Comparison of ENCODE assay signal across 10 cellular contexts in genomic region chr7:77329466-77330168, GRCh38.
A peak's percentile ranks its signal among the peaks of the same experiment; 100 is the strongest.
DNase-seq lines count a peak whose midpoint lies in the region; ATAC-seq lines count a peak whose summit lies in the region.
"Had no signal": no experiment of that assay in that cellular context is flagged by ENCODE, and none has a peak within 500 bp of the region (broad histone marks: within the 10 kb centered on the region; RNA-seq: fewer than 3 reads in every experiment).

No MANE protein-coding gene starts in this region.

- H3K4me3 Mint-ChIP-seq in activated naive CD8-positive, alpha-beta T cell treated with anti-CD3 and anti-CD28 coated beads, Interleukin-2, amount 10 ng/mL, durations not matched to agents 7 days and 5 days = peak overlapping the region; percentile 48
- peak overlapping the region; percentile 73 to 79 for H3K4me3 Mint-ChIP-seq in stimulated activated naive CD8-positive, alpha-beta T cell treated with anti-CD3 and anti-CD28 coated beads, Interleukin-15, amount 100 ng/mL, for 72 hours

- H3K36me3 Mint-ChIP-seq in activated naive CD8-positive, alpha-beta T cell treated with anti-CD3 and anti-CD28 coated beads, Interleukin-2, amount 10 ng/mL, durations not matched to agents 7 days and 5 days = no peaks in the 10 kb centered on the region

- ATAC-seq in GM19351 (IDR thresholded peaks at IDR 0.05; ENCODE audit: unreplicated experiment) (peak; percentile 19), HG02885 (IDR thresholded peaks at IDR 0.05; ENCODE audit: poor library complexity, unreplicated experiment) (peak; percentile 3), GM18519 (IDR thresholded peaks at IDR 0.05; ENCODE audit: low FRiP score, unreplicated experiment) (no peak)
- no peak for ATAC-seq in activated naive CD8-positive, alpha-beta T cell treated with anti-CD3 and anti-CD28 coated beads, Interleukin-2, amount 10 ng/mL, durations not matched to agents 7 days and 5 days (ENCODE audit: low read depth)
- peak; percentile 75 for ATAC-seq in stimulated activated naive CD8-positive, alpha-beta T cell treated with anti-CD3 and anti-CD28 coated beads, Interleukin-15, amount 100 ng/mL, for 72 hours

- H3K27me3 Mint-ChIP-seq in activated naive CD8-positive, alpha-beta T cell treated with anti-CD3 and anti-CD28 coated beads, Interleukin-2, amount 10 ng/mL, durations not matched to agents 7 days and 5 days = no peaks in the 10 kb centered on the region
- H3K27me3 Mint-ChIP-seq in stimulated activated naive CD8-positive, alpha-beta T cell treated with anti-CD3 and anti-CD28 coated beads, Interleukin-15, amount 100 ng/mL, for 72 hours = no peaks in the 10 kb centered on the region

- H3K9me3 Mint-ChIP-seq in activated naive CD8-positive, alpha-beta T cell treated with anti-CD3 and anti-CD28 coated beads, Interleukin-2, amount 10 ng/mL, durations not matched to agents 7 days and 5 days = no peaks in the 10 kb centered on the region
- no peaks in the 10 kb centered on the region for H3K9me3 Mint-ChIP-seq in stimulated activated naive CD8-positive, alpha-beta T cell treated with anti-CD3 and anti-CD28 coated beads, Interleukin-15, amount 100 ng/mL, for 72 hours

- peak overlapping the region; percentile 39 for H3K27ac Mint-ChIP-seq in activated naive CD8-positive, alpha-beta T cell treated with anti-CD3 and anti-CD28 coated beads, Interleukin-2, amount 10 ng/mL, durations not matched to agents 7 days and 5 days
- H3K27ac Mint-ChIP-seq in stimulated activated naive CD8-positive, alpha-beta T cell treated with anti-CD3 and anti-CD28 coated beads, Interleukin-15, amount 100 ng/mL, for 72 hours = peak overlapping the region; percentile 60 to 83

- DNase-seq in activated naive CD8-positive, alpha-beta T cell treated with anti-CD3 and anti-CD28 coated beads, Interleukin-2, amount 10 ng/mL, durations not matched to agents 7 days and 5 days = no peak
- DNase-seq in stimulated activated naive CD8-positive, alpha-beta T cell treated with anti-CD3 and anti-CD28 coated beads, Interleukin-15, amount 100 ng/mL, for 72 hours = no peak
- DNase-seq in stimulated activated naive CD4-positive, alpha-beta T cell (lab: John Stamatoyannopoulos, UW) = no peak
- no peak for DNase-seq in activated CD4-positive, alpha-beta T cell treated with anti-CD3 and anti-CD28 coated beads for 4 hours
- DNase-seq: amygdala, mesendoderm, NCI-H2227 treated with DMSO at 0.1 percent for 48 hours had no signal

- POLR2A ChIA-PET in activated naive CD8-positive, alpha-beta T cell treated with anti-CD3 and anti-CD28 coated beads, Interleukin-2, amount 10 ng/mL, durations not matched to agents 7 days and 5 days (lab: Charles Lee) = interaction anchor here (1.5 kb wide), 1 partner anchor 207 kb away, joined by 3 read pairs; the partner anchor contains the start of gene PTPN12

- peaks cover 50% of the 10 kb centered on the region for H3K4me1 Mint-ChIP-seq in activated naive CD8-positive, alpha-beta T cell treated with anti-CD3 and anti-CD28 coated beads, Interleukin-2, amount 10 ng/mL, durations not matched to agents 7 days and 5 days
- peaks cover 64% of the 10 kb centered on the region for H3K4me1 Mint-ChIP-seq in stimulated activated naive CD8-positive, alpha-beta T cell treated with anti-CD3 and anti-CD28 coated beads, Interleukin-15, amount 100 ng/mL, for 72 hours

Comparison
In these comparisons a context has a peak if more than half of its experiments do, and no peak if none do; other contexts are left out.
1. ATAC-seq: peak in GM19351 (single experiment), HG02885 (single experiment) and stimulated activated naive CD8-positive, alpha-beta T cell treated with anti-CD3 and anti-CD28 coated beads, Interleukin-15, amount 100 ng/mL, for 72 hours (single experiment); none in activated naive CD8-positive, alpha-beta T cell treated with anti-CD3 and anti-CD28 coated beads, Interleukin-2, amount 10 ng/mL, durations not matched to agents 7 days and 5 days (single experiment) and GM18519 (single experiment).